ENCODE assay signal across 2 cellular contexts in genomic region chr3:30597769-30598134, GRCh38.
TF ChIP-seq lines count a peak whose summit lies in the region.

No MANE protein-coding gene starts in this region.

TF ChIP-seq in SK-N-SH treated with all-trans-retinoic acid at 6 μM for 48 hours, 23 proteins besides CTCF, POLR2A, EP300 and RAD21 (continued from another document):
- TF ChIP-seq ESRRG (CRISPR knock-in tag; IDR thresholded peaks at IDR 0.05) (no peak), PPARA (CRISPR knock-in tag; IDR thresholded peaks at IDR 0.05; ENCODE audit: borderline replicate concordance) (no peak), TCF4 (CRISPR knock-in tag; IDR thresholded peaks at IDR 0.05; ENCODE audit: borderline replicate concordance) (no peak), TOX (CRISPR knock-in tag; IDR thresholded peaks at IDR 0.05; ENCODE audit: borderline replicate concordance) (no peak), SNAI2 (CRISPR knock-in tag; IDR thresholded peaks at IDR 0.05) (no peak), GLIS3 (CRISPR knock-in tag; IDR thresholded peaks at IDR 0.05) (no peak), ZC3H10 (CRISPR knock-in tag; IDR thresholded peaks at IDR 0.05) (no peak), POU6F1 (CRISPR knock-in tag; IDR thresholded peaks at IDR 0.05; ENCODE audit: borderline replicate concordance, low read depth) (no peak), OSR1 (CRISPR knock-in tag; IDR thresholded peaks at IDR 0.05) (no peak), ZNF8 (CRISPR knock-in tag; IDR thresholded peaks at IDR 0.05) (no peak), ZFP30 (CRISPR knock-in tag; IDR thresholded peaks at IDR 0.05) (no peak)
- TF ChIP-seq, protein P1, sequence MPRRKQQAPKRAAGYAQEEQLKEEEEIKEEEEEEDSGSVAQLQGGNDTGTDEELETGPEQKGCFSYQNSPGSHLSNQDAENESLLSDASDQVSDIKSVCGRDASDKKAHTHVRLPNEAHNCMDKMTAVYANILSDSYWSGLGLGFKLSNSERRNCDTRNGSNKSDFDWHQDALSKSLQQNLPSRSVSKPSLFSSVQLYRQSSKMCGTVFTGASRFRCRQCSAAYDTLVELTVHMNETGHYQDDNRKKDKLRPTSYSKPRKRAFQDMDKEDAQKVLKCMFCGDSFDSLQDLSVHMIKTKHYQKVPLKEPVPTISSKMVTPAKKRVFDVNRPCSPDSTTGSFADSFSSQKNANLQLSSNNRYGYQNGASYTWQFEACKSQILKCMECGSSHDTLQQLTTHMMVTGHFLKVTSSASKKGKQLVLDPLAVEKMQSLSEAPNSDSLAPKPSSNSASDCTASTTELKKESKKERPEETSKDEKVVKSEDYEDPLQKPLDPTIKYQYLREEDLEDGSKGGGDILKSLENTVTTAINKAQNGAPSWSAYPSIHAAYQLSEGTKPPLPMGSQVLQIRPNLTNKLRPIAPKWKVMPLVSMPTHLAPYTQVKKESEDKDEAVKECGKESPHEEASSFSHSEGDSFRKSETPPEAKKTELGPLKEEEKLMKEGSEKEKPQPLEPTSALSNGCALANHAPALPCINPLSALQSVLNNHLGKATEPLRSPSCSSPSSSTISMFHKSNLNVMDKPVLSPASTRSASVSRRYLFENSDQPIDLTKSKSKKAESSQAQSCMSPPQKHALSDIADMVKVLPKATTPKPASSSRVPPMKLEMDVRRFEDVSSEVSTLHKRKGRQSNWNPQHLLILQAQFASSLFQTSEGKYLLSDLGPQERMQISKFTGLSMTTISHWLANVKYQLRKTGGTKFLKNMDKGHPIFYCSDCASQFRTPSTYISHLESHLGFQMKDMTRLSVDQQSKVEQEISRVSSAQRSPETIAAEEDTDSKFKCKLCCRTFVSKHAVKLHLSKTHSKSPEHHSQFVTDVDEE (CRISPR knock-in tag; IDR thresholded peaks at IDR 0.05) = no peak
- TF ChIP-seq, protein P2, sequence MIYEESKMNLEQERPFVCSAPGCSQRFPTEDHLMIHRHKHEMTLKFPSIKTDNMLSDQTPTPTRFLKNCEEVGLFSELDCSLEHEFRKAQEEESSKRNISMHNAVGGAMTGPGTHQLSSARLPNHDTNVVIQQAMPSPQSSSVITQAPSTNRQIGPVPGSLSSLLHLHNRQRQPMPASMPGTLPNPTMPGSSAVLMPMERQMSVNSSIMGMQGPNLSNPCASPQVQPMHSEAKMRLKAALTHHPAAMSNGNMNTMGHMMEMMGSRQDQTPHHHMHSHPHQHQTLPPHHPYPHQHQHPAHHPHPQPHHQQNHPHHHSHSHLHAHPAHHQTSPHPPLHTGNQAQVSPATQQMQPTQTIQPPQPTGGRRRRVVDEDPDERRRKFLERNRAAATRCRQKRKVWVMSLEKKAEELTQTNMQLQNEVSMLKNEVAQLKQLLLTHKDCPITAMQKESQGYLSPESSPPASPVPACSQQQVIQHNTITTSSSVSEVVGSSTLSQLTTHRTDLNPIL (CRISPR knock-in tag; IDR thresholded peaks at IDR 0.05; ENCODE audit: low read depth) = no peak
- TF ChIP-seq, protein P3, sequence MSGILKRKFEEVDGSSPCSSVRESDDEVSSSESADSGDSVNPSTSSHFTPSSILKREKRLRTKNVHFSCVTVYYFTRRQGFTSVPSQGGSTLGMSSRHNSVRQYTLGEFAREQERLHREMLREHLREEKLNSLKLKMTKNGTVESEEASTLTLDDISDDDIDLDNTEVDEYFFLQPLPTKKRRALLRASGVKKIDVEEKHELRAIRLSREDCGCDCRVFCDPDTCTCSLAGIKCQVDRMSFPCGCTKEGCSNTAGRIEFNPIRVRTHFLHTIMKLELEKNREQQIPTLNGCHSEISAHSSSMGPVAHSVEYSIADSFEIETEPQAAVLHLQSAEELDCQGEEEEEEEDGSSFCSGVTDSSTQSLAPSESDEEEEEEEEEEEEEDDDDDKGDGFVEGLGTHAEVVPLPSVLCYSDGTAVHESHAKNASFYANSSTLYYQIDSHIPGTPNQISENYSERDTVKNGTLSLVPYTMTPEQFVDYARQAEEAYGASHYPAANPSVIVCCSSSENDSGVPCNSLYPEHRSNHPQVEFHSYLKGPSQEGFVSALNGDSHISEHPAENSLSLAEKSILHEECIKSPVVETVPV (CRISPR knock-in tag; IDR thresholded peaks at IDR 0.05) = no peak
TF ChIP-seq in SK-N-SH treated with all-trans-retinoic acid at 6 μM for 48 hours: peak in this region for 0.

TF ChIP-seq in SK-N-SH, 30 proteins besides CTCF, POLR2A, EP300 and RAD21 (continued from another document):
- no peak for TF ChIP-seq USF1 (IDR thresholded peaks at IDR 0.05; ENCODE audit: borderline replicate concordance, low read depth)
- TF ChIP-seq NFIC (IDR thresholded peaks at IDR 0.05; ENCODE audit: borderline replicate concordance) = no peak
- TF ChIP-seq TCF12 (IDR thresholded peaks at IDR 0.05) = no peak
- no peak for TF ChIP-seq GATA2 (CRISPR knock-in tag; IDR thresholded peaks at IDR 0.05)
- TF ChIP-seq, protein P4, sequence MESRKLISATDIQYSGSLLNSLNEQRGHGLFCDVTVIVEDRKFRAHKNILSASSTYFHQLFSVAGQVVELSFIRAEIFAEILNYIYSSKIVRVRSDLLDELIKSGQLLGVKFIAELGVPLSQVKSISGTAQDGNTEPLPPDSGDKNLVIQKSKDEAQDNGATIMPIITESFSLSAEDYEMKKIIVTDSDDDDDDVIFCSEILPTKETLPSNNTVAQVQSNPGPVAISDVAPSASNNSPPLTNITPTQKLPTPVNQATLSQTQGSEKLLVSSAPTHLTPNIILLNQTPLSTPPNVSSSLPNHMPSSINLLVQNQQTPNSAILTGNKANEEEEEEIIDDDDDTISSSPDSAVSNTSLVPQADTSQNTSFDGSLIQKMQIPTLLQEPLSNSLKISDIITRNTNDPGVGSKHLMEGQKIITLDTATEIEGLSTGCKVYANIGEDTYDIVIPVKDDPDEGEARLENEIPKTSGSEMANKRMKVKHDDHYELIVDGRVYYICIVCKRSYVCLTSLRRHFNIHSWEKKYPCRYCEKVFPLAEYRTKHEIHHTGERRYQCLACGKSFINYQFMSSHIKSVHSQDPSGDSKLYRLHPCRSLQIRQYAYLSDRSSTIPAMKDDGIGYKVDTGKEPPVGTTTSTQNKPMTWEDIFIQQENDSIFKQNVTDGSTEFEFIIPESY (IDR thresholded peaks at IDR 0.05; ENCODE audit: borderline replicate concordance, low read depth) = no peak
- TF ChIP-seq TEAD4 (IDR thresholded peaks at IDR 0.05; ENCODE audit: borderline replicate concordance, insufficient read depth) = no peak
- TF ChIP-seq, protein P5, sequence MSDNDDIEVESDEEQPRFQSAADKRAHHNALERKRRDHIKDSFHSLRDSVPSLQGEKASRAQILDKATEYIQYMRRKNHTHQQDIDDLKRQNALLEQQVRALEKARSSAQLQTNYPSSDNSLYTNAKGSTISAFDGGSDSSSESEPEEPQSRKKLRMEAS (IDR thresholded peaks at IDR 0.05; ENCODE audit: low read depth) = no peak
TF ChIP-seq in SK-N-SH: peak in this region for 0.
